Comparison of ENCODE assay signal across 1 cellular context in genomic region chr6:49980898-49981297, GRCh38.
TF ChIP-seq lines count a peak whose summit lies in the region.

No MANE protein-coding gene starts in this region.

TF ChIP-seq in K562, 482 proteins besides CTCF, POLR2A, EP300 and RAD21 (continued from another document and continues in another):
- TF ChIP-seq CBX8 (IDR thresholded peaks at IDR 0.05; ENCODE audit: borderline replicate concordance, extremely low read depth, low read depth, low read length, poor library complexity, severe bottlenecking) (no peak), NFE2 (IDR thresholded peaks at IDR 0.05; ENCODE audit: low read depth) (peak; percentile 69), TAF1 (IDR thresholded peaks at IDR 0.05; ENCODE audit: control insufficient read depth, extremely low read depth, insufficient read depth, low read length, severe bottlenecking) (no peak), NR2C2 (CRISPR knock-in tag; IDR thresholded peaks at IDR 0.05) (no peak), NR2C2 (tag; IDR thresholded peaks at IDR 0.05) (no peak), ZNF830 (CRISPR knock-in tag; IDR thresholded peaks at IDR 0.05) (no peak), POLR3A (IDR thresholded peaks at IDR 0.05; ENCODE audit: borderline replicate concordance, extremely low read depth, insufficient read depth, insufficient read length) (no peak), ARID1B (IDR thresholded peaks at IDR 0.05) (0 out of 2 replicates have a peak, but pooled peaks have one; percentile 18), FOSL1 (tag; conservative IDR thresholded peaks at IDR 0.05) (peak; percentile 73), STAG1 (CRISPR knock-in tag; IDR thresholded peaks at IDR 0.05; ENCODE audit: borderline replicate concordance) (no peak), ZNF24 (IDR thresholded peaks at IDR 0.05) (no peak), CHD4 (IDR thresholded peaks at IDR 0.05; ENCODE audit: insufficient read depth, insufficient replicate concordance, low read depth, low read length, poor library complexity, severe bottlenecking) (no peak), JUN (IDR thresholded peaks at IDR 0.05; ENCODE audit: borderline replicate concordance, low read depth, low read length) (0 out of 2 replicates have a peak, but pooled peaks have one; percentile 34), JUN (CRISPR knock-in tag; IDR thresholded peaks at IDR 0.05; ENCODE audit: borderline replicate concordance) (no peak), HES1 (IDR thresholded peaks at IDR 0.05; ENCODE audit: low read depth) (no peak), MAFF (IDR thresholded peaks at IDR 0.05; ENCODE audit: low read length) (peak; percentile 70), CCNT2 (IDR thresholded peaks at IDR 0.05; ENCODE audit: borderline replicate concordance, extremely low read depth, insufficient read length, low read depth, low read length) (no peak), SMARCA4 (IDR thresholded peaks at IDR 0.05) (no peak), GTF2F1 (IDR thresholded peaks at IDR 0.05; ENCODE audit: low read depth, low read length) (no peak), MAFG (tag; conservative IDR thresholded peaks at IDR 0.05) (peak; percentile 86), HNRNPUL1 (IDR thresholded peaks at IDR 0.05; ENCODE audit: low read length) (no peak), ZNF280A (IDR thresholded peaks at IDR 0.05; ENCODE audit: low read depth, partially characterized antibody) (no peak), ZFP91 (CRISPR knock-in tag; IDR thresholded peaks at IDR 0.05) (no peak), MAFK (IDR thresholded peaks at IDR 0.05; ENCODE audit: low read length) (peak; percentile 85), TFAM (CRISPR knock-in tag; conservative IDR thresholded peaks at IDR 0.05) (no peak), PHF21A (IDR thresholded peaks at IDR 0.05; ENCODE audit: borderline replicate concordance, low read depth) (no peak), ADNP (tag; IDR thresholded peaks at IDR 0.05) (no peak), DMBX1 (CRISPR knock-in tag; IDR thresholded peaks at IDR 0.05; ENCODE audit: borderline replicate concordance) (no peak), GTF2E2 (tag; IDR thresholded peaks at IDR 0.05) (no peak), KDM1A (IDR thresholded peaks at IDR 0.05) (peak; percentile 32 to 38; a peak in 2 of 4 replicates), ATF6 (CRISPR knock-in tag; IDR thresholded peaks at IDR 0.05) (no peak), DPF2 (IDR thresholded peaks at IDR 0.05) (no peak), RCOR1 (IDR thresholded peaks at IDR 0.05; ENCODE audit: borderline replicate concordance in 1 of 2, low read depth in 2 of 2, low read length in 2 of 2) (0 out of 4 replicates have a peak, but pooled peaks of 1 of the 2 experiments have one; percentile 11), WHSC1 (IDR thresholded peaks at IDR 0.05; ENCODE audit: low read length) (no peak), RBM22 (IDR thresholded peaks at IDR 0.05; ENCODE audit: low read depth, low read length, poor library complexity, severe bottlenecking) (no peak), SRSF7 (optimal IDR thresholded peaks at IDR 0.05; ENCODE audit: low read depth, low read length) (no peak), PHB2 (IDR thresholded peaks at IDR 0.05; ENCODE audit: low read depth) (no peak)
- TF ChIP-seq, protein P1, sequence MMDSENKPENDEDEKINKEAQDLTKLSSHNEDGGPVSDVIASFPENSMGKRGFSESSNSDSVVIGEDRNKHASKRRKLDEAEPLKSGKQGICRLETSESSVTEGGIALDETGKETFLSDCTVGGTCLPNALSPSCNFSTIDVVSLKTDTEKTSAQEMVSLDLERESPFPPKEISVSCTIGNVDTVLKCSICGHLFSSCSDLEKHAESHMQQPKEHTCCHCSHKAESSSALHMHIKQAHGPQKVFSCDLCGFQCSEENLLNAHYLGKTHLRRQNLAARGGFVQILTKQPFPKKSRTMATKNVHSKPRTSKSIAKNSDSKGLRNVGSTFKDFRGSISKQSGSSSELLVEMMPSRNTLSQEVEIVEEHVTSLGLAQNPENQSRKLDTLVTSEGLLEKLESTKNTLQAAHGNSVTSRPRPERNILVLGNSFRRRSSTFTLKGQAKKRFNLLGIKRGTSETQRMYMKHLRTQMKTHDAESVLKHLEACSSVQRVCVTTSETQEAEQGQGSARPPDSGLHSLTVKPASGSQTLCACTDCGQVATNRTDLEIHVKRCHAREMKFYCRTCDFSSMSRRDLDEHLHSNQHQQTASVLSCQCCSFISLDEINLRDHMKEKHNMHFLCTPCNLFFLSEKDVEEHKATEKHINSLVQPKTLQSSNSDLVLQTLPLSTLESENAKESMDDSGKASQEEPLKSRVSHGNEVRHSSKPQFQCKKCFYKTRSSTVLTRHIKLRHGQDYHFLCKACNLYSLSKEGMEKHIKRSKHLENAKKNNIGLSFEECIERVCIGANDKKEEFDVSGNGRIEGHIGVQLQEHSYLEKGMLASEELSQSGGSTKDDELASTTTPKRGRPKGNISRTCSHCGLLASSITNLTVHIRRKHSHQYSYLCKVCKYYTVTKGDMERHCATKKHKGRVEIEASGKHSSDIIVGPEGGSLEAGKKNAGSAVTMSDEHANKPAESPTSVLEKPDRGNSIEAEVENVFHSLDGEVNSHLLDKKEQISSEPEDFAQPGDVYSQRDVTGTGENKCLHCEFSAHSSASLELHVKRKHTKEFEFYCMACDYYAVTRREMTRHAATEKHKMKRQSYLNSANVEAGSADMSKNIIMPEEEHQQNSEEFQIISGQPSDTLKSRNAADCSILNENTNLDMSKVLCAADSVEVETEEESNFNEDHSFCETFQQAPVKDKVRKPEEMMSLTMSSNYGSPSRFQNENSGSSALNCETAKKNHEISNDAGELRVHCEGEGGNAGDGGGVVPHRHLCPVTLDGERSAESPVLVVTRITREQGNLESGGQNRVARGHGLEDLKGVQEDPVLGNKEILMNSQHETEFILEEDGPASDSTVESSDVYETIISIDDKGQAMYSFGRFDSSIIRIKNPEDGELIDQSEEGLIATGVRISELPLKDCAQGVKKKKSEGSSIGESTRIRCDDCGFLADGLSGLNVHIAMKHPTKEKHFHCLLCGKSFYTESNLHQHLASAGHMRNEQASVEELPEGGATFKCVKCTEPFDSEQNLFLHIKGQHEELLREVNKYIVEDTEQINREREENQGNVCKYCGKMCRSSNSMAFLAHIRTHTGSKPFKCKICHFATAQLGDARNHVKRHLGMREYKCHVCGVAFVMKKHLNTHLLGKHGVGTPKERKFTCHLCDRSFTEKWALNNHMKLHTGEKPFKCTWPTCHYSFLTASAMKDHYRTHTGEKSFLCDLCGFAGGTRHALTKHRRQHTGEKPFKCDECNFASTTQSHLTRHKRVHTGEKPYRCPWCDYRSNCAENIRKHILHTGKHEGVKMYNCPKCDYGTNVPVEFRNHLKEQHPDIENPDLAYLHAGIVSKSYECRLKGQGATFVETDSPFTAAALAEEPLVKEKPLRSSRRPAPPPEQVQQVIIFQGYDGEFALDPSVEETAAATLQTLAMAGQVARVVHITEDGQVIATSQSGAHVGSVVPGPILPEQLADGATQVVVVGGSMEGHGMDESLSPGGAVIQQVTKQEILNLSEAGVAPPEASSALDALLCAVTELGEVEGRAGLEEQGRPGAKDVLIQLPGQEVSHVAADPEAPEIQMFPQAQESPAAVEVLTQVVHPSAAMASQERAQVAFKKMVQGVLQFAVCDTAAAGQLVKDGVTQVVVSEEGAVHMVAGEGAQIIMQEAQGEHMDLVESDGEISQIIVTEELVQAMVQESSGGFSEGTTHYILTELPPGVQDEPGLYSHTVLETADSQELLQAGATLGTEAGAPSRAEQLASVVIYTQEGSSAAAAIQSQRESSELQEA (IDR thresholded peaks at IDR 0.05; ENCODE audit: low read depth) = no peak
- TF ChIP-seq, protein P2, sequence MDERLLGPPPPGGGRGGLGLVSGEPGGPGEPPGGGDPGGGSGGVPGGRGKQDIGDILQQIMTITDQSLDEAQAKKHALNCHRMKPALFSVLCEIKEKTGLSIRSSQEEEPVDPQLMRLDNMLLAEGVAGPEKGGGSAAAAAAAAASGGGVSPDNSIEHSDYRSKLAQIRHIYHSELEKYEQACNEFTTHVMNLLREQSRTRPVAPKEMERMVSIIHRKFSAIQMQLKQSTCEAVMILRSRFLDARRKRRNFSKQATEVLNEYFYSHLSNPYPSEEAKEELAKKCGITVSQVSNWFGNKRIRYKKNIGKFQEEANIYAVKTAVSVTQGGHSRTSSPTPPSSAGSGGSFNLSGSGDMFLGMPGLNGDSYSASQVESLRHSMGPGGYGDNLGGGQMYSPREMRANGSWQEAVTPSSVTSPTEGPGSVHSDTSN (CRISPR knock-in tag; IDR thresholded peaks at IDR 0.05; ENCODE audit: low read depth) = no peak
- TF ChIP-seq, protein P2 (tag; conservative IDR thresholded peaks at IDR 0.05; ENCODE audit: low read depth) = no peak
